7 cellular contexts compared by ENCODE assay signal in the genomic region with DNA sequence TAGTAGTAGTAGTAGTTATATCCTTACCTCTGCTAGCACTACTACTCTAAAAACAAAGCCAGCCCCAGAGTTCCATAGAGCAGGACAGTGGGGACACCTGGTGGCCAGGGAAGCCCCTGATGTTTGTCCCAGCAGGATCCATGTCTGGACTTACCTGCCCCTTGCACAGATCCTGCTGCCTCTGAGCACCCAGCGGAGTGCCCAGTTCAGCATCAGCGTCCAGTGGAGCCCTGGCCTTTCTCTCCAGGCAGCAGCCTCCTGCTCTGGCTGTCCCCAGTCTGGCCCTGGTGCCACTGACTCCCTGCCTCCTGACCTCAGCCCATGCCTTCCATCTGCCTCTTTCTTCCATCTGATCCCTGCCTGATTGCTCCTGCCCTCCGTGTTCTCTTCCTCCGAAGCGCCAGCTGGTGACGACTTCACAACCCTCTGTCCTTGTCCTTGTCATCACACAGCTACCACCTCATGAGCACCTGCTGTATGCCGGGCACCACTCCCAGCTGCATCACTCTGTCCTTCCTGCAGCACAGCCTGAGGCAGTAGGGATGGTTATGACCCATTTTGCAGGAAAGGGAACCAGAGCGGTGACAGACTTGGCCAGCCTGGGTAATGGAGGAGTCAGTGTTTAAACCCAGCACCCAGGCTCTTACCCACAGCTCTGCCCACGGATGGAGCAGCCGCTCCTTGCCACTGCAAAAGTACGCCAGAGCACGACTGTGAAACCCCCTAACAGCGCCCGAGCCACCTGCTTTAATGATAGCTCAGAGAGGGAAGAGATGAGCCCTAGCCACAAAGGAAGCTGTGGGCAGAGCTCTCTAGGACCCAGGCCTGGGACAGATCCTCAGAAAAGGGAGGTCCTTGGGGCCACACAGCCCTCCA. TPM values are rescaled to one million over a fixed set of nuclear protein-coding genes. Genes with fewer than 3 reads are reported as not detected.
DNase-seq lines count a peak whose midpoint lies in the region; ATAC-seq and TF ChIP-seq lines count a peak whose summit lies in the region.

No MANE protein-coding gene starts in this region.

- H3K4me1 Mint-ChIP-seq in mesothelial cell of epicardium = no peaks in the 10 kb centered on the region
- peaks cover 7% of the 10 kb centered on the region for H3K4me1 Mint-ChIP-seq in stimulated activated naive CD8-positive, alpha-beta T cell treated with anti-CD3 and anti-CD28 coated beads, Interleukin-15, Interleukin-2, amounts not matched to agents 100 ng/mL and 50 ng/mL, for 24 hours (ENCODE audit: low read depth)

- peaks cover 9% of the 10 kb centered on the region for H3K27me3 Mint-ChIP-seq in mesothelial cell of epicardium (ENCODE audit: low read depth)
- peaks cover 9% of the 10 kb centered on the region for H3K27me3 Mint-ChIP-seq in stimulated activated naive CD8-positive, alpha-beta T cell treated with anti-CD3 and anti-CD28 coated beads, Interleukin-15, Interleukin-2, amounts not matched to agents 100 ng/mL and 50 ng/mL, for 24 hours

- no peaks in the 10 kb centered on the region for H3K36me3 Mint-ChIP-seq in mesothelial cell of epicardium
- H3K36me3 Mint-ChIP-seq in stimulated activated naive CD8-positive, alpha-beta T cell treated with anti-CD3 and anti-CD28 coated beads, Interleukin-15, Interleukin-2, amounts not matched to agents 100 ng/mL and 50 ng/mL, for 24 hours (ENCODE audit: low read depth) = no peaks in the 10 kb centered on the region

- peaks cover 9% of the 10 kb centered on the region for H3K9me3 Mint-ChIP-seq in mesothelial cell of epicardium
- H3K9me3 Mint-ChIP-seq in stimulated activated naive CD8-positive, alpha-beta T cell treated with anti-CD3 and anti-CD28 coated beads, Interleukin-15, Interleukin-2, amounts not matched to agents 100 ng/mL and 50 ng/mL, for 24 hours = no peaks in the 10 kb centered on the region

- H3K4me3 Mint-ChIP-seq in mesothelial cell of epicardium = no peak overlapping the region
- H3K4me3 Mint-ChIP-seq in stimulated activated naive CD8-positive, alpha-beta T cell treated with anti-CD3 and anti-CD28 coated beads, Interleukin-15, Interleukin-2, amounts not matched to agents 100 ng/mL and 50 ng/mL, for 24 hours = no peak overlapping the region

- TF ChIP-seq CTCF in GM13977 (IDR thresholded peaks at IDR 0.05; ENCODE audit: extremely low read depth, insufficient read depth, missing control alignments) (peak; percentile 52), mesothelial cell of epicardium (IDR thresholded peaks at IDR 0.05; ENCODE audit: unreplicated experiment) (peak; percentile 51)

- H3K27ac Mint-ChIP-seq in mesothelial cell of epicardium = no peak overlapping the region
- peak overlapping the region; percentile 7 for H3K27ac Mint-ChIP-seq in stimulated activated naive CD8-positive, alpha-beta T cell treated with anti-CD3 and anti-CD28 coated beads, Interleukin-15, Interleukin-2, amounts not matched to agents 100 ng/mL and 50 ng/mL, for 24 hours

- peak; percentile 72 for DNase-seq in GM13977 (ENCODE audit: low spot score)
- DNase-seq in NCI-H2171 treated with DMSO at 0.1 percent for 48 hours (lab: John Stamatoyannopoulos, UW) = peak; percentile 82
- DNase-seq in activated CD4-positive, alpha-beta T cell treated with anti-CD3 and anti-CD28 coated beads for 48 hours = peak; percentile 74
- DNase-seq in dermis microvascular lymphatic vessel endothelial cell (ENCODE audit: low read depth in 2 of 2) = peak; percentile 41 to 56
- peak; percentile 29 to 77 for DNase-seq in mesothelial cell of epicardium (ENCODE audit: low spot score in 2 of 2, unreplicated experiment in 2 of 2)

- in situ Hi-C loops in GM13977 (cut with MboI; ENCODE audit: low pct_unique_long_range_greater_than_20kb, low sequenced_read_pairs, unreplicated experiment) = loop anchor here (25.0 kb wide), 1 partner anchor 189 kb away; a partner anchor contains a TSS

- no peak for ATAC-seq in HG03108 (IDR thresholded peaks at IDR 0.05; ENCODE audit: unreplicated experiment)

RNA-seq across cellular contexts. Expression of a gene that starts 11.5 kb away (rescaled TPM):
- under 0.01 and 0.13 TPM in 2 replicates for total RNA-seq in dermis microvascular lymphatic vessel endothelial cell
- total RNA-seq in mesothelial cell of epicardium = 11.8 to 13.9 TPM (median 12.9 TPM) in 3 replicates

Comparison
In these comparisons a context has a peak if more than half of its experiments do, and no peak if none do; other contexts are left out.
1. RNA of a gene that starts 11.5 kb away (total RNA-seq): 11.8 to 13.9 TPM in mesothelial cell of epicardium; under 0.01 to 0.13 TPM in dermis microvascular lymphatic vessel endothelial cell; every median in the first group is over 10 times any median in the second.
2. Peak in every context shown above with its lines, with median percentiles within 50 percentile points of each other: DNase-seq.